Comparison of ENCODE assay signal across 11 cellular contexts in genomic region chr14:49303952-49304516, GRCh38.
DNase-seq lines count a peak whose midpoint lies in the region; ATAC-seq, FAIRE-seq and TF ChIP-seq lines count a peak whose summit lies in the region.
"Had no signal": no experiment of that assay in that cellular context is flagged by ENCODE, and none has a peak within 500 bp of the region (broad histone marks: within the 10 kb centered on the region; RNA-seq: fewer than 3 reads in every experiment).

No MANE protein-coding gene starts in this region.

- intact Hi-C loops in left colon (cut with DNase I, micrococcal nuclease) (no loop called here), tibial artery (cut with DNase I; ENCODE audit: low total_unique reads) (no loop called here)

- H3K36me3 ChIP-seq in DND-41 (ENCODE audit: insufficient read depth, low read length): no peaks in the 10 kb centered on the region
- no peaks in the 10 kb centered on the region for H3K36me3 ChIP-seq in MM.1S (replicated peaks; ENCODE audit: insufficient read depth, low read length)
- H3K36me3 ChIP-seq in astrocyte (ENCODE audit: insufficient read depth, low read length): no peaks in the 10 kb centered on the region
- H3K36me3 ChIP-seq in tibial artery: no peaks in the 10 kb centered on the region

- TF ChIP-seq CTCF in DND-41 (IDR thresholded peaks at IDR 0.05; ENCODE audit: borderline replicate concordance, extremely low read depth, low read length, poor library complexity, severe bottlenecking) (no peak), MM.1S (IDR thresholded peaks at IDR 0.05; ENCODE audit: low read length) (no peak), astrocyte (IDR thresholded peaks at IDR 0.05; ENCODE audit: insufficient read depth, low read depth, low read length) (no peak), tibial artery (IDR thresholded peaks at IDR 0.05) (no peak)

- H3K4me1 ChIP-seq in DND-41 (ENCODE audit: insufficient read depth, low read length) (no peaks in the 10 kb centered on the region), MM.1S (ENCODE audit: low read length) (no peaks in the 10 kb centered on the region), astrocyte (ENCODE audit: insufficient read depth, low read length) (no peaks in the 10 kb centered on the region), tibial artery (no peaks in the 10 kb centered on the region)

- no peak overlapping the region for H3K27ac Mint-ChIP-seq in astrocyte (ENCODE audit: unreplicated experiment)

- H3K9me3 Mint-ChIP-seq in astrocyte (ENCODE audit: unreplicated experiment): no peaks in the 10 kb centered on the region

- no peak overlapping the region for H3K27ac ChIP-seq in DND-41 (ENCODE audit: low read length)
- H3K27ac ChIP-seq in MM.1S (ENCODE audit: low read length): no peak overlapping the region
- no peak overlapping the region for H3K27ac ChIP-seq in astrocyte (ENCODE audit: low read depth, low read length)
- H3K27ac ChIP-seq in tibial artery: no peak overlapping the region

- H3K4me1 Mint-ChIP-seq in astrocyte (ENCODE audit: low read depth, unreplicated experiment): no peaks in the 10 kb centered on the region

- no peak overlapping the region for H3K4me3 Mint-ChIP-seq in astrocyte (ENCODE audit: unreplicated experiment)

- peak; percentile 53 for DNase-seq in DND-41
- DNase-seq in MM.1S: peak; percentile 27
- peak; percentile 24 for DNase-seq in astrocyte (ENCODE audit: low read depth)
- DNase-seq in left colon: peak in 1 of 2 donors; percentile 14
- no peak for DNase-seq in NCI-H2107 (lab: John Stamatoyannopoulos, UW)
- no peak for DNase-seq in tibial artery
- DNase-seq: activated gamma-delta T cell treated with Interleukin-2 at 50 U/mL for 16 hours had no signal

- peak; percentile 78 for ATAC-seq in DND-41 (ENCODE audit: insufficient read depth, low read depth)
- peak; percentile 28 for ATAC-seq in left colon
- ATAC-seq in GM18519 (IDR thresholded peaks at IDR 0.05; ENCODE audit: low FRiP score, unreplicated experiment): no peak
- ATAC-seq in GM21723 (IDR thresholded peaks at IDR 0.05; ENCODE audit: unreplicated experiment): no peak

- no peaks in the 10 kb centered on the region for H3K9me2 ChIP-seq in MM.1S (replicated peaks; ENCODE audit: insufficient read depth, low read length)

- H3K4me2 ChIP-seq in DND-41 (ENCODE audit: insufficient read depth, low read length) (no peak overlapping the region), MM.1S (ENCODE audit: low read depth, low read length) (no peak overlapping the region), astrocyte (ENCODE audit: low read length) (no peak overlapping the region)

- H3K27me3 ChIP-seq in DND-41 (ENCODE audit: insufficient read depth, low read length, poor library complexity): no peaks in the 10 kb centered on the region
- H3K27me3 ChIP-seq in MM.1S (replicated peaks; ENCODE audit: insufficient read depth, low read length): no peaks in the 10 kb centered on the region
- H3K27me3 ChIP-seq in astrocyte (ENCODE audit: insufficient read depth, low read length): no peaks in the 10 kb centered on the region
- H3K27me3 ChIP-seq in tibial artery: no peaks in the 10 kb centered on the region

- H3K79me2 ChIP-seq in DND-41 (ENCODE audit: insufficient read depth, low read length): no peaks in the 10 kb centered on the region
- H3K79me2 ChIP-seq in MM.1S (ENCODE audit: low read length): no peaks in the 10 kb centered on the region
- H3K79me2 ChIP-seq in astrocyte (ENCODE audit: insufficient read depth, low read length): no peaks in the 10 kb centered on the region

- no peaks in the 10 kb centered on the region for H4K20me1 ChIP-seq in DND-41 (ENCODE audit: insufficient read depth, low read length)
- H4K20me1 ChIP-seq in MM.1S (ENCODE audit: insufficient read depth, low read length): no peaks in the 10 kb centered on the region
- H4K20me1 ChIP-seq in astrocyte (ENCODE audit: insufficient read depth, low read length): no peaks in the 10 kb centered on the region

- peaks cover 2% of the 10 kb centered on the region for H3K27me3 Mint-ChIP-seq in astrocyte (ENCODE audit: low read depth, unreplicated experiment)

- H3K9ac ChIP-seq in DND-41 (ENCODE audit: low read depth, low read length) (no peak overlapping the region), MM.1S (ENCODE audit: low read length) (no peak overlapping the region), astrocyte (ENCODE audit: low read length) (no peak overlapping the region)

- H2AFZ ChIP-seq in DND-41 (ENCODE audit: low read depth, low read length) (no peak overlapping the region), MM.1S (ENCODE audit: low read length) (no peak overlapping the region), astrocyte (ENCODE audit: low read depth, low read length) (no peak overlapping the region)

- no peaks in the 10 kb centered on the region for H3F3A ChIP-seq in MM.1S (ENCODE audit: insufficient read depth, low read length)

- no peaks in the 10 kb centered on the region for H3K9me3 ChIP-seq in DND-41 (ENCODE audit: insufficient read depth, low read length, severe bottlenecking)
- H3K9me3 ChIP-seq in MM.1S (replicated peaks; ENCODE audit: insufficient read depth, low read length): no peaks in the 10 kb centered on the region
- H3K9me3 ChIP-seq in astrocyte (ENCODE audit: insufficient read depth, low read depth, low read length): no peaks in the 10 kb centered on the region
- H3K9me3 ChIP-seq in tibial artery: no peaks in the 10 kb centered on the region

- no peaks in the 10 kb centered on the region for H3K36me3 Mint-ChIP-seq in astrocyte (ENCODE audit: low read depth, unreplicated experiment)

- no peak overlapping the region for H3K4me3 ChIP-seq in DND-41 (ENCODE audit: low read depth in 1 of 2, low read length in 2 of 2)
- H3K4me3 ChIP-seq in MM.1S (ENCODE audit: low read length): no peak overlapping the region
- H3K4me3 ChIP-seq in astrocyte (ENCODE audit: insufficient read depth, low read depth, low read length): no peak overlapping the region
- no peak overlapping the region for H3K4me3 ChIP-seq in tibial artery

- FAIRE-seq in astrocyte (lab: Jason Lieb, UNC): peak; percentile 9
- FAIRE-seq: G401.6, islet of Langerhans had no signal

Comparison
In these comparisons a context has a peak if more than half of its experiments do, and no peak if none do; other contexts are left out.
1. ATAC-seq: peak in DND-41 (single experiment) and left colon (single experiment); none in GM18519 (single experiment) and GM21723 (single experiment).
2. DNase-seq: peak in DND-41 (single experiment), MM.1S (single experiment) and astrocyte (single experiment); none in NCI-H2107 (single experiment) and tibial artery (0 of 2).